ENCODE assay signal across 9 cellular contexts in the genomic region with DNA sequence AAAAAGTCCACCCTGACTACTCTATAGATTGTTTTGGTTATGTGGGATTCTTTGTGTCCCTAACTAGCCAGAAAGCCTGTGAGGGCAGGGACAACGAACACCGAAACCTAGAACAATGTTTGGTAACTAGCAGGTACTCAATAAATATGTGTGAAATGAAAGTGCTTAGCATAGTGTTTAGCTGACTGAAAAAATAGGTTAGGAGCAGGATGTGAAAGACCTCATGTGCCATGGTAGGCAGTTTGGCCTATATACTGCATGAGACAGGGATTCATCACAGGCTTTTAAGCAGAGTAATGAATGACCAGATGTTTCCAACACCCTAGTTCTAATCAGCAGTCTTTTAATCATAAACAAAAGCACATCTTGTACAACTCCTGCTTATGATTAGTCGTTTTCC.
DNase-seq lines count a peak whose midpoint lies in the region; ATAC-seq and TF ChIP-seq lines count a peak whose summit lies in the region.
"Had no signal": no experiment of that assay in that cellular context is flagged by ENCODE, and none has a peak within 500 bp of the region (broad histone marks: within the 10 kb centered on the region; RNA-seq: fewer than 3 reads in every experiment).

No MANE protein-coding gene starts in this region.

- ATAC-seq in GM18870 (IDR thresholded peaks at IDR 0.05; ENCODE audit: unreplicated experiment), result peak; percentile 58
- peak; percentile 57 for ATAC-seq in GM21737 (IDR thresholded peaks at IDR 0.05; ENCODE audit: unreplicated experiment)

- peaks cover 85% of the 10 kb centered on the region for H3K4me1 ChIP-seq in KMS-11 (ENCODE audit: low read depth, poor library complexity, severe bottlenecking)
- no peaks in the 10 kb centered on the region for H3K4me1 ChIP-seq in muscle layer of duodenum (ENCODE audit: control insufficient read depth in 1 of 2, insufficient read depth in 2 of 2, low read length in 2 of 2)

- peak overlapping the region; percentile 97 for H3K27ac ChIP-seq in KMS-11
- H3K27ac ChIP-seq in muscle layer of duodenum (ENCODE audit: low read length), result peak overlapping the region; percentile 16

- H3K4me3 ChIP-seq in KMS-11 (IDR thresholded peaks at IDR 0.05; ENCODE audit: insufficient read depth, low read depth, low read length) (no peak overlapping the region), muscle layer of duodenum (ENCODE audit: low read depth in 1 of 2, low read length in 2 of 2) (no peak overlapping the region)

- H3K79me2 ChIP-seq in KMS-11 (ENCODE audit: insufficient read depth, low read depth), result peaks cover 60% of the 10 kb centered on the region

- peak overlapping the region; percentile 95 for H3K4me2 ChIP-seq in KMS-11

- TF ChIP-seq POLR2A in erythroblast (IDR thresholded peaks at IDR 0.05; ENCODE audit: low read length), result no peak

- DNase-seq in EL (no peak), SKM-1 (lab: John Stamatoyannopoulos, UW; ENCODE audit: unreplicated experiment) (no peak), erythroblast (lab: John Stamatoyannopoulos, UW) (no peak)
- DNase-seq: activated effector memory CD4-positive, alpha-beta T cell treated with Interleukin-2 at 50 U/mL for 16 hours; islet precursor cell had no signal

- H2AFZ ChIP-seq in KMS-11 (ENCODE audit: low read depth), result no peak overlapping the region

- peak overlapping the region; percentile 64 for H3K9ac ChIP-seq in KMS-11

- no peaks in the 10 kb centered on the region for H3K9me3 ChIP-seq in muscle layer of duodenum (ENCODE audit: control insufficient read depth in 1 of 2, low read length in 2 of 2)

- no peak for TF ChIP-seq CTCF in KMS-11 (conservative IDR thresholded peaks at IDR 0.05; ENCODE audit: low read depth, low read length)

- H4K20me1 ChIP-seq in KMS-11 (ENCODE audit: insufficient read depth), result no peaks in the 10 kb centered on the region

- no peaks in the 10 kb centered on the region for H3K27me3 ChIP-seq in KMS-11 (ENCODE audit: insufficient read depth, low read depth)
- H3K27me3 ChIP-seq in muscle layer of duodenum (ENCODE audit: low read depth, low read length), result no peaks in the 10 kb centered on the region

- no peaks in the 10 kb centered on the region for H3K36me3 ChIP-seq in KMS-11 (ENCODE audit: insufficient read depth)
- no peaks in the 10 kb centered on the region for H3K36me3 ChIP-seq in muscle layer of duodenum (ENCODE audit: control insufficient read depth in 1 of 2, insufficient read depth in 2 of 2, low read length in 2 of 2)
